Comparison of ENCODE assay signal across 7 cellular contexts in genomic region chr10:113869789-113870188, GRCh38.
"Had no signal": no experiment of that assay in that cellular context is flagged by ENCODE, and none has a peak within 500 bp of the region (broad histone marks: within the 10 kb centered on the region; RNA-seq: fewer than 3 reads in every experiment).

No MANE protein-coding gene starts in this region.

- H3K27ac ChIP-seq: HL-60 had no signal

- ATAC-seq: GM23338, HCT116 had no signal

- DNase-seq: H7, HFFc6, KG1 had no signal

- H2AFZ ChIP-seq: GM23338 had no signal

- H3K4me2 ChIP-seq: GM23338 had no signal

- H3K4me3 ChIP-seq: GM23338, HAP-1 had no signal

- H3K36me3 ChIP-seq: HAP-1 had no signal

- H3K4me1 ChIP-seq: HAP-1 had no signal
